Comparison of ENCODE assay signal across 1 cellular context in genomic region chr1:22025368-22026154, GRCh38.
TF ChIP-seq lines count a peak whose summit lies in the region.

No MANE protein-coding gene starts in this region.

TF ChIP-seq in HEK293, 187 proteins besides CTCF, POLR2A, EP300 and RAD21 (continued from another document and continues in another):
- TF ChIP-seq PRDM4 (tag by site-specific recombination; IDR thresholded peaks at IDR 0.05), result peak; percentile 7; the same call in 1 of the 2 replicates
- no peak for TF ChIP-seq ZNF214 (tag by site-specific recombination; IDR thresholded peaks at IDR 0.05; ENCODE audit: borderline replicate concordance)
- peak; percentile 74 for TF ChIP-seq ZFP37 (tag by site-specific recombination; IDR thresholded peaks at IDR 0.05)
- TF ChIP-seq ZNF280C (tag by site-specific recombination; IDR thresholded peaks at IDR 0.05), result no peak
- TF ChIP-seq ZNF2 (tag by site-specific recombination; IDR thresholded peaks at IDR 0.05), result peak; percentile 52
- TF ChIP-seq ZNF354C (tag by site-specific recombination; IDR thresholded peaks at IDR 0.05; ENCODE audit: borderline replicate concordance, low read depth), result no peak
- TF ChIP-seq ZXDB (tag by site-specific recombination; IDR thresholded peaks at IDR 0.05), result peak; percentile 80
- peak; percentile 11; the same call in 1 of the 2 replicates for TF ChIP-seq ZBTB20 (tag by site-specific recombination; IDR thresholded peaks at IDR 0.05)
- TF ChIP-seq, protein P1, sequence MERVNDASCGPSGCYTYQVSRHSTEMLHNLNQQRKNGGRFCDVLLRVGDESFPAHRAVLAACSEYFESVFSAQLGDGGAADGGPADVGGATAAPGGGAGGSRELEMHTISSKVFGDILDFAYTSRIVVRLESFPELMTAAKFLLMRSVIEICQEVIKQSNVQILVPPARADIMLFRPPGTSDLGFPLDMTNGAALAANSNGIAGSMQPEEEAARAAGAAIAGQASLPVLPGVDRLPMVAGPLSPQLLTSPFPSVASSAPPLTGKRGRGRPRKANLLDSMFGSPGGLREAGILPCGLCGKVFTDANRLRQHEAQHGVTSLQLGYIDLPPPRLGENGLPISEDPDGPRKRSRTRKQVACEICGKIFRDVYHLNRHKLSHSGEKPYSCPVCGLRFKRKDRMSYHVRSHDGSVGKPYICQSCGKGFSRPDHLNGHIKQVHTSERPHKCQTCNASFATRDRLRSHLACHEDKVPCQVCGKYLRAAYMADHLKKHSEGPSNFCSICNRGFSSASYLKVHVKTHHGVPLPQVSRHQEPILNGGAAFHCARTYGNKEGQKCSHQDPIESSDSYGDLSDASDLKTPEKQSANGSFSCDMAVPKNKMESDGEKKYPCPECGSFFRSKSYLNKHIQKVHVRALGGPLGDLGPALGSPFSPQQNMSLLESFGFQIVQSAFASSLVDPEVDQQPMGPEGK (tag by site-specific recombination; IDR thresholded peaks at IDR 0.05), result peak; percentile 92
- no peak for TF ChIP-seq SALL2 (tag by site-specific recombination; IDR thresholded peaks at IDR 0.05; ENCODE audit: borderline replicate concordance)
- no peak for TF ChIP-seq ZNF311 (tag by site-specific recombination; IDR thresholded peaks at IDR 0.05; ENCODE audit: borderline replicate concordance)
- peak; percentile 61; the same call in 1 of the 2 replicates for TF ChIP-seq TCF7L2 (IDR thresholded peaks at IDR 0.05; ENCODE audit: borderline replicate concordance, low read depth, low read length)
- TF ChIP-seq, protein P2, sequence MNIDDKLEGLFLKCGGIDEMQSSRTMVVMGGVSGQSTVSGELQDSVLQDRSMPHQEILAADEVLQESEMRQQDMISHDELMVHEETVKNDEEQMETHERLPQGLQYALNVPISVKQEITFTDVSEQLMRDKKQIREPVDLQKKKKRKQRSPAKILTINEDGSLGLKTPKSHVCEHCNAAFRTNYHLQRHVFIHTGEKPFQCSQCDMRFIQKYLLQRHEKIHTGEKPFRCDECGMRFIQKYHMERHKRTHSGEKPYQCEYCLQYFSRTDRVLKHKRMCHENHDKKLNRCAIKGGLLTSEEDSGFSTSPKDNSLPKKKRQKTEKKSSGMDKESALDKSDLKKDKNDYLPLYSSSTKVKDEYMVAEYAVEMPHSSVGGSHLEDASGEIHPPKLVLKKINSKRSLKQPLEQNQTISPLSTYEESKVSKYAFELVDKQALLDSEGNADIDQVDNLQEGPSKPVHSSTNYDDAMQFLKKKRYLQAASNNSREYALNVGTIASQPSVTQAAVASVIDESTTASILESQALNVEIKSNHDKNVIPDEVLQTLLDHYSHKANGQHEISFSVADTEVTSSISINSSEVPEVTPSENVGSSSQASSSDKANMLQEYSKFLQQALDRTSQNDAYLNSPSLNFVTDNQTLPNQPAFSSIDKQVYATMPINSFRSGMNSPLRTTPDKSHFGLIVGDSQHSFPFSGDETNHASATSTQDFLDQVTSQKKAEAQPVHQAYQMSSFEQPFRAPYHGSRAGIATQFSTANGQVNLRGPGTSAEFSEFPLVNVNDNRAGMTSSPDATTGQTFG (tag by site-specific recombination; IDR thresholded peaks at IDR 0.05; ENCODE audit: borderline replicate concordance), result no peak
- TF ChIP-seq ELK4 (IDR thresholded peaks at IDR 0.05; ENCODE audit: borderline replicate concordance, low read depth, low read length), result peak; percentile 84
- TF ChIP-seq ZNF518A (tag by site-specific recombination; conservative IDR thresholded peaks at IDR 0.05; ENCODE audit: low read depth), result peak; percentile 80
- peak; percentile 55 for TF ChIP-seq ZEB2 (tag by site-specific recombination; IDR thresholded peaks at IDR 0.05)
- peak; percentile 84 for TF ChIP-seq ZNF501 (tag by site-specific recombination; IDR thresholded peaks at IDR 0.05)
- TF ChIP-seq ZNF76 (tag by site-specific recombination; IDR thresholded peaks at IDR 0.05; ENCODE audit: borderline replicate concordance, low read depth), result peak; percentile 58; the same call in 1 of the 2 replicates
- TF ChIP-seq ZBTB48 (tag by site-specific recombination; IDR thresholded peaks at IDR 0.05), result peak; percentile 86
- TF ChIP-seq SCRT1 (tag by site-specific recombination; IDR thresholded peaks at IDR 0.05; ENCODE audit: borderline replicate concordance), result no peak
- TF ChIP-seq ZNF341 (tag by site-specific recombination; IDR thresholded peaks at IDR 0.05; ENCODE audit: low read depth), result peak; percentile 34
- no peak for TF ChIP-seq ZNF768 (tag by site-specific recombination; IDR thresholded peaks at IDR 0.05)
- no peak for TF ChIP-seq YY2 (tag by site-specific recombination; IDR thresholded peaks at IDR 0.05)
- TF ChIP-seq ZFHX2 (tag by site-specific recombination; conservative IDR thresholded peaks at IDR 0.05), result no peak
- no peak for TF ChIP-seq ZNF248 (tag by site-specific recombination; IDR thresholded peaks at IDR 0.05)
- 0 out of 2 replicates have a peak, but pooled peaks have one; percentile 11 for TF ChIP-seq ZNF677 (tag by site-specific recombination; IDR thresholded peaks at IDR 0.05)
- TF ChIP-seq ZNF701 (tag by site-specific recombination; IDR thresholded peaks at IDR 0.05), result no peak
- no peak; the same call in 1 of the 2 replicates for TF ChIP-seq ZBTB17 (tag by site-specific recombination; IDR thresholded peaks at IDR 0.05)
- no peak for TF ChIP-seq GFI1B (tag by site-specific recombination; IDR thresholded peaks at IDR 0.05)
- TF ChIP-seq ZNF514 (tag by site-specific recombination; IDR thresholded peaks at IDR 0.05), result no peak
- no peak for TF ChIP-seq ZSCAN16 (tag by site-specific recombination; IDR thresholded peaks at IDR 0.05)
- TF ChIP-seq OVOL3 (tag by site-specific recombination; IDR thresholded peaks at IDR 0.05), result 0 out of 2 replicates have a peak, but pooled peaks have one; percentile 6
- no peak for TF ChIP-seq SETDB1 (IDR thresholded peaks at IDR 0.05; ENCODE audit: insufficient read length, low read length)
- peak; percentile 95 for TF ChIP-seq ZBTB11 (tag by site-specific recombination; conservative IDR thresholded peaks at IDR 0.05; ENCODE audit: low read depth)
- no peak for TF ChIP-seq ZNF791 (tag by site-specific recombination; IDR thresholded peaks at IDR 0.05)
- TF ChIP-seq ZNF146 (tag by site-specific recombination; IDR thresholded peaks at IDR 0.05), result no peak
- TF ChIP-seq BCL11A (tag by site-specific recombination; IDR thresholded peaks at IDR 0.05; ENCODE audit: low read depth), result 0 out of 2 replicates have a peak, but pooled peaks have one; percentile 37
- no peak for TF ChIP-seq AEBP2 (tag by site-specific recombination; IDR thresholded peaks at IDR 0.05; ENCODE audit: borderline replicate concordance)
- peak; percentile 49 for TF ChIP-seq ZBTB21 (tag by site-specific recombination; IDR thresholded peaks at IDR 0.05)
- TF ChIP-seq ZNF629 (tag by site-specific recombination; IDR thresholded peaks at IDR 0.05), result peak; percentile 64
